In the genomic region with DNA sequence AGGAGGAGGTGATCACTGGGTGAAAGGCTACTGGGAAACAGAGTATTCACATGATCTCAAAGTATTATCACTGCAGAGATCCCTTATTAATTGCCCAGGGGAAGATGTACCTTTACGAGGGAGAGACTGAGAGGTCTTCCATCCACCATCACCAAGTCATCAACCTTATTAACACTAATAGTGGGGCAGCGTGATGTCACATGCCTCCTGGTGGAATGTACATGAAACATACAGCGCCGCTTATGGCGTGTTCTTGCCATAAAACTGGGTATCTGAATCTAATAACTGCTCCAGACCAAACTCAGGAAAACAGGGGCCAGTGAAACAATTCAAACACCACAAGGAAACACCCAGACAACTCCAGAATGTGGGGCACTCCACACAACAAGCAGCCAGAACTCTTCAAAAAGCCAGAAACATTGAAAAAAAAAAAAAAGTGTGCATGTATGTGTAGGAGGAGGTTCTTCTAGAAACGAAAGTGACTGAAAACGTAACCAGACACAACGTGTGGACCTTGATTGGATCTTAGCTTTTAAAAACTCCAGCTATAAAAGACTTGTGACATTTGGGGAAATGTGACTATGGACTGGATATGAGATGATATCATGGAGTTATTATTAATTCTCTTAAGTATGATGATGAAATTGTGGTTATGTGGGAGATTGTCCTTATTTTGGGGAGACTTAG, we compare ENCODE assay signal across 8 cellular contexts. TPM values are rescaled to one million over a fixed set of nuclear protein-coding genes. Genes with fewer than 3 reads are reported as not detected.
DNase-seq lines count a peak whose midpoint lies in the region; ATAC-seq, FAIRE-seq and TF ChIP-seq lines count a peak whose summit lies in the region.

No MANE protein-coding gene starts in this region.

- FAIRE-seq in RCC 7860 (lab: Jason Lieb, UNC): no peak

- intact Hi-C loops in esophagus muscularis mucosa (cut with DNase I): loop anchor here (5.0 to 10.0 kb wide), 2 partner anchors 45 to 118 kb away; partner anchors contain the start of genes ITIH1 and NEK4

- H3K9me3 ChIP-seq in esophagus muscularis mucosa: no peaks in the 10 kb centered on the region

- WGBS in esophagus muscularis mucosa: 73% methylated on average over 8 of the region's 8 CpGs

- H3K4me3 ChIP-seq in H7 (ENCODE audit: insufficient read depth, low read depth, low read length) (no peak overlapping the region), esophagus muscularis mucosa (no peak overlapping the region)

- peak overlapping the region; percentile 1 to 70 (median 28) for H3K27ac ChIP-seq in esophagus muscularis mucosa (replicated peaks in 1 of 4)

- DNase-seq in H7 (peak; percentile 20), esophagus muscularis mucosa (ENCODE audit: extremely low spot score) (no peak), DMS114 treated with DMSO at 0.1 percent for 48 hours (lab: John Stamatoyannopoulos, UW; ENCODE audit: unreplicated experiment) (no peak), RCC 7860 (ENCODE audit: low spot score) (no peak), C1 segment of cervical spinal cord (lab: John Stamatoyannopoulos, UW) (no peak)
- DNase-seq in activated CD4-positive, CD25-positive, alpha-beta regulatory T cell treated with anti-CD3 and anti-CD28 coated beads, Interleukin-2, amount 50 U/mL, for 16 hours (ENCODE audit: low read depth, low spot score): peak; percentile 38
- DNase-seq in stimulated activated naive CD8-positive, alpha-beta T cell treated with anti-CD3 and anti-CD28 coated beads, Interleukin-15, Interleukin-2, amounts not matched to agents 100 U/mL and 50 U/mL, for 24 hours: peak; percentile 7

- H3K27me3 ChIP-seq in H7 (ENCODE audit: control insufficient read depth, insufficient read depth, low read length): no peaks in the 10 kb centered on the region
- no peaks in the 10 kb centered on the region for H3K27me3 ChIP-seq in esophagus muscularis mucosa

- no peak for TF ChIP-seq POLR2A in esophagus muscularis mucosa (IDR thresholded peaks at IDR 0.05; ENCODE audit: low read depth)

- H3K36me3 ChIP-seq in H7 (replicated peaks; ENCODE audit: control insufficient read depth, insufficient read depth, low read length) (peaks cover 2% of the 10 kb centered on the region), esophagus muscularis mucosa (peaks cover 0 to 4% (median 0%) of the 10 kb centered on the region in 4 donors)

- peaks cover 41 to 61% (median 57%) of the 10 kb centered on the region in 4 donors for H3K4me1 ChIP-seq in esophagus muscularis mucosa

- TF ChIP-seq EP300 in esophagus muscularis mucosa (IDR thresholded peaks at IDR 0.05): no peak

- no peak for TF ChIP-seq CTCF in esophagus muscularis mucosa (IDR thresholded peaks at IDR 0.05)

- peak; percentile 5 for ATAC-seq in stimulated activated naive CD8-positive, alpha-beta T cell treated with anti-CD3 and anti-CD28 coated beads, Interleukin-15, Interleukin-2, amounts not matched to agents 100 U/mL and 50 U/mL, for 24 hours
- no peak for ATAC-seq in GM19395 (IDR thresholded peaks at IDR 0.05; ENCODE audit: unreplicated experiment)

RNA-seq across cellular contexts. Expression of gene STIMATE, which starts 4.6 kb away (rescaled TPM):
- total RNA-seq in H7 (2014; rRNA removed; shearing (Covaris generic)): 10.9 and 19.3 TPM in 2 replicates
- total RNA-seq in esophagus muscularis mucosa: 10 to 100 TPM; 10.4 to 23.6 (median 14.7) TPM

RNA-seq across cellular contexts. Expression of gene MUSTN1, which starts 57.9 kb away (rescaled TPM):
- total RNA-seq in H7 (2014; rRNA removed; shearing (Covaris generic)): 0.63 and 0.97 TPM in 2 replicates
- total RNA-seq in esophagus muscularis mucosa: 10 to 100 TPM in 3 of 4 donors, 1 to 10 TPM in 1; 6.6 to 17.7 (median 12.5) TPM

Comparison
In these comparisons a context has a peak if more than half of its experiments do, and no peak if none do; other contexts are left out.
1. DNase-seq: peak in H7 (single experiment), activated CD4-positive, CD25-positive, alpha-beta regulatory T cell treated with anti-CD3 and anti-CD28 coated beads, Interleukin-2, amount 50 U/mL, for 16 hours (single experiment) and stimulated activated naive CD8-positive, alpha-beta T cell treated with anti-CD3 and anti-CD28 coated beads, Interleukin-15, Interleukin-2, amounts not matched to agents 100 U/mL and 50 U/mL, for 24 hours (single experiment); none in esophagus muscularis mucosa (single experiment), DMS114 treated with DMSO at 0.1 percent for 48 hours (single experiment), RCC 7860 (single experiment) and C1 segment of cervical spinal cord (0 of 14).